14 cellular contexts compared by ENCODE assay signal in genomic region chr3:138829886-138830510, GRCh38.
"Had no signal": no experiment of that assay in that cellular context is flagged by ENCODE, and none has a peak within 500 bp of the region (broad histone marks: within the 10 kb centered on the region; RNA-seq: fewer than 3 reads in every experiment).

No MANE protein-coding gene starts in this region.

- H3K4me1 ChIP-seq: breast epithelium had no signal

- H3K4me3 Mint-ChIP-seq: activated CD4-positive, alpha-beta memory T cell treated with anti-CD3 and anti-CD28 coated beads, Interleukin-2, amount 10 ng/mL, durations not matched to agents 7 days and 5 days; dendritic cell treated with granulocyte-macrophage colony-stimulating factor and Interleukin-4, amounts not matched to agents 40 ng/mL and 50 ng/mL, for 4 days; stimulated activated effector memory CD8-positive, alpha-beta T cell treated with anti-CD3 and anti-CD28 coated beads, Interleukin-12 subunit alpha, Interleukin-12 subunit beta, amount 100 ng/mL, for 72 hours had no signal

- ATAC-seq: stimulated activated effector memory CD8-positive, alpha-beta T cell treated with anti-CD3 and anti-CD28 coated beads, Interleukin-12 subunit alpha, Interleukin-12 subunit beta, amount 100 ng/mL, for 72 hours had no signal

- H3K9me3 Mint-ChIP-seq: activated CD4-positive, alpha-beta memory T cell treated with anti-CD3 and anti-CD28 coated beads, Interleukin-2, amount 10 ng/mL, durations not matched to agents 7 days and 5 days; dendritic cell treated with granulocyte-macrophage colony-stimulating factor and Interleukin-4, amounts not matched to agents 40 ng/mL and 50 ng/mL, for 4 days; stimulated activated effector memory CD8-positive, alpha-beta T cell treated with anti-CD3 and anti-CD28 coated beads, Interleukin-12 subunit alpha, Interleukin-12 subunit beta, amount 100 ng/mL, for 72 hours had no signal

- DNase-seq: activated CD4-positive, alpha-beta memory T cell treated with anti-CD3 and anti-CD28 coated beads, Interleukin-2, amount 10 ng/mL, durations not matched to agents 7 days and 5 days; activated CD4-positive, alpha-beta T cell treated with anti-CD3 and anti-CD28 coated beads for 4 hours; activated naive CD4-positive, alpha-beta T cell treated with Interleukin-2 at 50 U/mL for 16 hours; effector memory CD4-positive, alpha-beta T cell; foreskin melanocyte; mesenchymal stem cell; stimulated activated CD4-positive, alpha-beta T cell treated with anti-CD3 and anti-CD28 coated beads, Interleukin-12 subunit alpha, Interleukin-12 subunit beta, amount 100 ng/mL, for 4 hours; stimulated activated CD4-positive, alpha-beta T cell treated with anti-CD3 and anti-CD28 coated beads, Interleukin-2, amount 100 ng/mL, for 24 hours had no signal

- H3K9me3 ChIP-seq: ascending aorta, breast epithelium, thoracic aorta had no signal

- H3K27ac Mint-ChIP-seq: activated CD4-positive, alpha-beta memory T cell treated with anti-CD3 and anti-CD28 coated beads, Interleukin-2, amount 10 ng/mL, durations not matched to agents 7 days and 5 days; dendritic cell treated with granulocyte-macrophage colony-stimulating factor and Interleukin-4, amounts not matched to agents 40 ng/mL and 50 ng/mL, for 4 days; stimulated activated effector memory CD8-positive, alpha-beta T cell treated with anti-CD3 and anti-CD28 coated beads, Interleukin-12 subunit alpha, Interleukin-12 subunit beta, amount 100 ng/mL, for 72 hours had no signal

- H3K27ac ChIP-seq: ascending aorta, breast epithelium, epithelial cell of prostate, thoracic aorta had no signal

- H3K27me3 ChIP-seq: ascending aorta, breast epithelium had no signal

- H3K27me3 Mint-ChIP-seq: activated CD4-positive, alpha-beta memory T cell treated with anti-CD3 and anti-CD28 coated beads, Interleukin-2, amount 10 ng/mL, durations not matched to agents 7 days and 5 days; dendritic cell treated with granulocyte-macrophage colony-stimulating factor and Interleukin-4, amounts not matched to agents 40 ng/mL and 50 ng/mL, for 4 days had no signal

- H3K36me3 ChIP-seq: ascending aorta, breast epithelium, thoracic aorta had no signal

- H3K4me3 ChIP-seq: ascending aorta, breast epithelium, thoracic aorta had no signal
